16 cellular contexts compared by ENCODE assay signal in genomic region chr3:173890091-173890490, GRCh38.
DNase-seq lines count a peak whose midpoint lies in the region; ATAC-seq and TF ChIP-seq lines count a peak whose summit lies in the region.
"Had no signal": no experiment of that assay in that cellular context is flagged by ENCODE, and none has a peak within 500 bp of the region (broad histone marks: within the 10 kb centered on the region; RNA-seq: fewer than 3 reads in every experiment).

No MANE protein-coding gene starts in this region.

- H3K36me3 Mint-ChIP-seq in HFFc6 (ENCODE audit: low read depth) = no peaks in the 10 kb centered on the region
- H3K36me3 Mint-ChIP-seq: CD14-positive monocyte; CD4-positive, alpha-beta memory T cell had no signal

- H3K79me2 ChIP-seq in SK-N-SH (ENCODE audit: insufficient read depth) = no peaks in the 10 kb centered on the region

- no peak overlapping the region for H3K4me3 ChIP-seq in SK-N-SH (ENCODE audit: low read depth in 2 of 2, low read length in 1 of 2)
- H3K4me3 ChIP-seq: BLaER1, GM12878 had no signal

- H3K9me2 ChIP-seq in SK-N-SH = no peaks in the 10 kb centered on the region

- H3K4me1 Mint-ChIP-seq in HFFc6 (ENCODE audit: low read depth) = peaks cover 80% of the 10 kb centered on the region
- H3K4me1 Mint-ChIP-seq: CD4-positive, alpha-beta memory T cell had no signal

- H3K27me3 Mint-ChIP-seq in HFFc6 (ENCODE audit: insufficient read depth) = no peaks in the 10 kb centered on the region
- H3K27me3 Mint-ChIP-seq: CD4-positive, alpha-beta memory T cell had no signal

- H3K4me3 Mint-ChIP-seq in HFFc6 = peak overlapping the region; percentile 70; the same call in 1 of the 2 replicates
- H3K4me3 Mint-ChIP-seq: CD14-positive monocyte; CD4-positive, alpha-beta memory T cell; H9 had no signal

- no peaks in the 10 kb centered on the region for H4K20me1 ChIP-seq in SK-N-SH (ENCODE audit: insufficient read depth)
- H4K20me1 ChIP-seq: BLaER1 had no signal

- DNase-seq in SK-N-SH (no peak), HFFc6 (no peak), cerebellar cortex (ENCODE audit: low spot score) (peak; percentile 58), NCI-H2107 (lab: John Stamatoyannopoulos, UW) (no peak), activated gamma-delta T cell treated with Interleukin-2 at 50 U/mL for 16 hours (no peak)
- DNase-seq: 8988T; Calu3; CD4-positive, alpha-beta memory T cell; DMS79 treated with DMSO at 0.1 percent for 48 hours; GOT3; H9 had no signal

- CTCF ChIA-PET in SK-N-SH (lab: Yijun Ruan, JAX) = interaction anchor here (1.3 kb wide), 1 partner anchor 14 kb away, joined by 3 read pairs; no protein-coding TSS in a partner anchor

- TF ChIP-seq RAD21 in SK-N-SH (IDR thresholded peaks at IDR 0.05; ENCODE audit: low read length) = no peak

- no peak overlapping the region for H3K9ac ChIP-seq in SK-N-SH
- H3K9ac ChIP-seq: BLaER1 had no signal

- no peaks in the 10 kb centered on the region for H3K36me3 ChIP-seq in SK-N-SH (replicated peaks in 1 of 2; ENCODE audit: control insufficient read depth in 1 of 2, insufficient read depth in 2 of 2, low read length in 1 of 2)
- H3K36me3 ChIP-seq: BLaER1 had no signal

- 0 out of 2 replicates have a peak overlapping the region, but pooled peaks have one; percentile 4 for H2AFZ ChIP-seq in SK-N-SH (ENCODE audit: low read depth)

- WGBS in SK-N-SH (ENCODE audit: low lambda C conversion rate) = 90% methylated on average over 4 of the region's 4 CpGs

- TF ChIP-seq CTCF in SK-N-SH (IDR thresholded peaks at IDR 0.05) (no peak), HFFc6 (IDR thresholded peaks at IDR 0.05) (no peak)

- no peaks in the 10 kb centered on the region for H3K9me3 ChIP-seq in SK-N-SH
- H3K9me3 ChIP-seq: BLaER1 had no signal

- H3F3A ChIP-seq in SK-N-SH (replicated peaks; ENCODE audit: insufficient read depth) = peaks cover 24% of the 10 kb centered on the region

- no peaks in the 10 kb centered on the region for H3K27me3 ChIP-seq in SK-N-SH (ENCODE audit: insufficient read depth)
- H3K27me3 ChIP-seq: BLaER1 had no signal

- H3K4me1 ChIP-seq in SK-N-SH (ENCODE audit: control insufficient read depth in 1 of 2, insufficient read depth in 2 of 2, low read depth in 1 of 2, low read length in 1 of 2) = peaks cover 0 to 30% of the 10 kb centered on the region in 2 experiments; a peak in 2 of 4 replicates
- H3K4me1 ChIP-seq: BLaER1 had no signal

- no peak for TF ChIP-seq EP300 in SK-N-SH (IDR thresholded peaks at IDR 0.05; ENCODE audit: borderline replicate concordance in 1 of 2, low read depth in 1 of 2, low read length in 1 of 2)

- ATAC-seq in SK-N-SH treated with all-trans-retinoic acid at 6 μM for 48 hours (no peak), GM18858 (IDR thresholded peaks at IDR 0.05; ENCODE audit: unreplicated experiment) (no peak)
- ATAC-seq: GM12878 had no signal

- no peak overlapping the region for H3K4me2 ChIP-seq in SK-N-SH
- H3K4me2 ChIP-seq: BLaER1 had no signal

- H3K9me3 Mint-ChIP-seq in HFFc6 = no peaks in the 10 kb centered on the region
- H3K9me3 Mint-ChIP-seq: CD14-positive monocyte, H9 had no signal

- POLR2A ChIA-PET in SK-N-SH (lab: Yijun Ruan, JAX) = no interaction called here

- peak overlapping the region; percentile 84 for H3K27ac Mint-ChIP-seq in HFFc6
- H3K27ac Mint-ChIP-seq: CD14-positive monocyte; CD4-positive, alpha-beta memory T cell had no signal

- H3K27ac ChIP-seq in SK-N-SH (ENCODE audit: low read depth in 2 of 2, low read length in 1 of 2) = peak overlapping the region in 1 of 2 experiments; percentile 14; a peak in 1 of 4 replicates
- H3K27ac ChIP-seq: BLaER1 had no signal

TF ChIP-seq in SK-N-SH, 30 proteins besides CTCF, POLR2A, EP300 and RAD21 (continues in another document):
- TF ChIP-seq NRF1 (IDR thresholded peaks at IDR 0.05; ENCODE audit: low read depth, low read length) (no peak), RFX5 (IDR thresholded peaks at IDR 0.05; ENCODE audit: low read length) (no peak), MXI1 (IDR thresholded peaks at IDR 0.05; ENCODE audit: low read depth, low read length) (no peak), ELF1 (IDR thresholded peaks at IDR 0.05) (no peak), USF2 (IDR thresholded peaks at IDR 0.05; ENCODE audit: borderline replicate concordance, low read depth, low read length) (no peak), SMC3 (IDR thresholded peaks at IDR 0.05; ENCODE audit: low read depth, low read length) (no peak), RCOR1 (IDR thresholded peaks at IDR 0.05; ENCODE audit: low read length) (no peak), FOSL2 (IDR thresholded peaks at IDR 0.05; ENCODE audit: borderline replicate concordance, low read depth) (no peak), EZH2phosphoT487 (IDR thresholded peaks at IDR 0.05; ENCODE audit: borderline replicate concordance, low read depth) (no peak), FOXJ3 (CRISPR knock-in tag; IDR thresholded peaks at IDR 0.05) (no peak), GATA2 (CRISPR knock-in tag; IDR thresholded peaks at IDR 0.05) (no peak), GABPA (IDR thresholded peaks at IDR 0.05; ENCODE audit: low read depth) (no peak)
- TF ChIP-seq, protein P1, sequence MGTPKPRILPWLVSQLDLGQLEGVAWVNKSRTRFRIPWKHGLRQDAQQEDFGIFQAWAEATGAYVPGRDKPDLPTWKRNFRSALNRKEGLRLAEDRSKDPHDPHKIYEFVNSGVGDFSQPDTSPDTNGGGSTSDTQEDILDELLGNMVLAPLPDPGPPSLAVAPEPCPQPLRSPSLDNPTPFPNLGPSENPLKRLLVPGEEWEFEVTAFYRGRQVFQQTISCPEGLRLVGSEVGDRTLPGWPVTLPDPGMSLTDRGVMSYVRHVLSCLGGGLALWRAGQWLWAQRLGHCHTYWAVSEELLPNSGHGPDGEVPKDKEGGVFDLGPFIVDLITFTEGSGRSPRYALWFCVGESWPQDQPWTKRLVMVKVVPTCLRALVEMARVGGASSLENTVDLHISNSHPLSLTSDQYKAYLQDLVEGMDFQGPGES (IDR thresholded peaks at IDR 0.05; ENCODE audit: low read depth, low read length) = no peak
- TF ChIP-seq, protein P2, sequence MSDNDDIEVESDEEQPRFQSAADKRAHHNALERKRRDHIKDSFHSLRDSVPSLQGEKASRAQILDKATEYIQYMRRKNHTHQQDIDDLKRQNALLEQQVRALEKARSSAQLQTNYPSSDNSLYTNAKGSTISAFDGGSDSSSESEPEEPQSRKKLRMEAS (IDR thresholded peaks at IDR 0.05; ENCODE audit: low read depth) = no peak

TF ChIP-seq in SK-N-SH treated with all-trans-retinoic acid at 6 μM for 48 hours, 23 proteins besides CTCF, POLR2A, EP300 and RAD21 (continues in another document):
- TF ChIP-seq ARNTL (CRISPR knock-in tag; IDR thresholded peaks at IDR 0.05; ENCODE audit: borderline replicate concordance, low read depth) (no peak), GLIS3 (CRISPR knock-in tag; IDR thresholded peaks at IDR 0.05) (no peak), CREB5 (CRISPR knock-in tag; IDR thresholded peaks at IDR 0.05; ENCODE audit: low read depth) (no peak), SNAI2 (CRISPR knock-in tag; IDR thresholded peaks at IDR 0.05) (no peak), ISL1 (CRISPR knock-in tag; IDR thresholded peaks at IDR 0.05) (no peak), CSDC2 (CRISPR knock-in tag; IDR thresholded peaks at IDR 0.05) (no peak), ZFP30 (CRISPR knock-in tag; IDR thresholded peaks at IDR 0.05) (no peak), ZC3H10 (CRISPR knock-in tag; IDR thresholded peaks at IDR 0.05) (no peak), OSR1 (CRISPR knock-in tag; IDR thresholded peaks at IDR 0.05) (no peak), CSRNP3 (CRISPR knock-in tag; IDR thresholded peaks at IDR 0.05) (no peak), RARB (CRISPR knock-in tag; IDR thresholded peaks at IDR 0.05) (no peak), TOX (CRISPR knock-in tag; IDR thresholded peaks at IDR 0.05; ENCODE audit: borderline replicate concordance) (no peak), ZFP3 (CRISPR knock-in tag; IDR thresholded peaks at IDR 0.05) (no peak), BACH2 (CRISPR knock-in tag; IDR thresholded peaks at IDR 0.05; ENCODE audit: borderline replicate concordance) (no peak)
- TF ChIP-seq, protein P3, sequence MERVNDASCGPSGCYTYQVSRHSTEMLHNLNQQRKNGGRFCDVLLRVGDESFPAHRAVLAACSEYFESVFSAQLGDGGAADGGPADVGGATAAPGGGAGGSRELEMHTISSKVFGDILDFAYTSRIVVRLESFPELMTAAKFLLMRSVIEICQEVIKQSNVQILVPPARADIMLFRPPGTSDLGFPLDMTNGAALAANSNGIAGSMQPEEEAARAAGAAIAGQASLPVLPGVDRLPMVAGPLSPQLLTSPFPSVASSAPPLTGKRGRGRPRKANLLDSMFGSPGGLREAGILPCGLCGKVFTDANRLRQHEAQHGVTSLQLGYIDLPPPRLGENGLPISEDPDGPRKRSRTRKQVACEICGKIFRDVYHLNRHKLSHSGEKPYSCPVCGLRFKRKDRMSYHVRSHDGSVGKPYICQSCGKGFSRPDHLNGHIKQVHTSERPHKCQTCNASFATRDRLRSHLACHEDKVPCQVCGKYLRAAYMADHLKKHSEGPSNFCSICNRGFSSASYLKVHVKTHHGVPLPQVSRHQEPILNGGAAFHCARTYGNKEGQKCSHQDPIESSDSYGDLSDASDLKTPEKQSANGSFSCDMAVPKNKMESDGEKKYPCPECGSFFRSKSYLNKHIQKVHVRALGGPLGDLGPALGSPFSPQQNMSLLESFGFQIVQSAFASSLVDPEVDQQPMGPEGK (CRISPR knock-in tag; IDR thresholded peaks at IDR 0.05; ENCODE audit: borderline replicate concordance) = no peak
